8 cellular contexts compared by ENCODE assay signal in genomic region chr2:25043241-25043867, GRCh38. TPM values are rescaled to one million over a fixed set of nuclear protein-coding genes. Genes with fewer than 3 reads are reported as not detected.
A peak's percentile ranks its signal among the peaks of the same experiment; 100 is the strongest.
DNase-seq lines count a peak whose midpoint lies in the region; ATAC-seq and TF ChIP-seq lines count a peak whose summit lies in the region.

No MANE protein-coding gene starts in this region.

- intact Hi-C loops in activated CD4-positive, alpha-beta memory T cell treated with anti-CD3 and anti-CD28 coated beads for 36 hours (cut with micrococcal nuclease) = loop anchor here (1.0 to 10.0 kb wide), 5 partner anchors 61 to 1304 kb away; partner anchors contain the start of genes ADCY3, ADGRF3 and SELENOI
- intact Hi-C loops in esophagus muscularis mucosa (cut with DNase I) = loop anchor here (5.0 kb wide), 2 partner anchors 66 to 84 kb away; no protein-coding TSS in a partner anchor

- peak overlapping the region; percentile 73 for H3K4me3 Mint-ChIP-seq in activated CD4-positive, alpha-beta memory T cell treated with anti-CD3 and anti-CD28 coated beads for 36 hours

- ATAC-seq in HG02840 (IDR thresholded peaks at IDR 0.05; ENCODE audit: low FRiP score, unreplicated experiment) = no peak
- ATAC-seq in HG03354 (IDR thresholded peaks at IDR 0.05; ENCODE audit: poor library complexity, severe bottlenecking, unreplicated experiment) = no peak

- no peak for TF ChIP-seq EP300 in esophagus muscularis mucosa (IDR thresholded peaks at IDR 0.05)

- no peak for TF ChIP-seq POLR2A in esophagus muscularis mucosa (IDR thresholded peaks at IDR 0.05; ENCODE audit: low read depth)

- no peaks in the 10 kb centered on the region for H3K9me3 ChIP-seq in BLaER1 treated with 17β-estradiol and CSF1 and Interleukin-3, amounts not matched to agents 10 nM and 100 nM (replicated peaks in 1 of 11)
- H3K9me3 ChIP-seq in esophagus muscularis mucosa = no peaks in the 10 kb centered on the region

- peak overlapping the region; percentile 58 to 74 (median 70); a peak in 18 of 20 replicates for H3K4me3 ChIP-seq in BLaER1 treated with 17β-estradiol and CSF1 and Interleukin-3, amounts not matched to agents 10 nM and 100 nM
- H3K4me3 ChIP-seq in Jurkat, Clone E6-1 (ENCODE audit: low read length) = peak overlapping the region; percentile 48; the same call in 1 of the 2 replicates
- H3K4me3 ChIP-seq in esophagus muscularis mucosa = peak overlapping the region; percentile 74 to 87 (median 80)
- peak overlapping the region; percentile 74 for H3K4me3 ChIP-seq in retinal pigment epithelial cell (ENCODE audit: low read length)

- peaks cover 41% of the 10 kb centered on the region for H3K27me3 Mint-ChIP-seq in activated CD4-positive, alpha-beta memory T cell treated with anti-CD3 and anti-CD28 coated beads for 36 hours

- H3K4me1 ChIP-seq in BLaER1 treated with 17β-estradiol and CSF1 and Interleukin-3, amounts not matched to agents 10 nM and 100 nM = peaks cover 17 to 30% (median 24%) of the 10 kb centered on the region in 10 experiments
- H3K4me1 ChIP-seq in esophagus muscularis mucosa = peaks cover 20 to 29% (median 25%) of the 10 kb centered on the region in 4 donors

- H3K27ac ChIP-seq in BLaER1 treated with 17β-estradiol and CSF1 and Interleukin-3, amounts not matched to agents 10 nM and 100 nM = no peak overlapping the region
- no peak overlapping the region for H3K27ac ChIP-seq in esophagus muscularis mucosa (replicated peaks in 1 of 4)

- no peaks in the 10 kb centered on the region for H3K36me3 ChIP-seq in BLaER1 treated with 17β-estradiol and CSF1 and Interleukin-3, amounts not matched to agents 10 nM and 100 nM
- no peaks in the 10 kb centered on the region for H3K36me3 ChIP-seq in esophagus muscularis mucosa

- CTCF ChIA-PET in activated CD4-positive, alpha-beta memory T cell treated with anti-CD3 and anti-CD28 coated beads for 36 hours (lab: Charles Lee) = interaction anchor here (1.9 kb wide), 1 partner anchor 68 kb away, joined by 12 read pairs; no protein-coding TSS in a partner anchor

- peaks cover 0 to 31% (median 17%) of the 10 kb centered on the region in 11 experiments; a peak in 15 of 22 replicates for H4K20me1 ChIP-seq in BLaER1 treated with 17β-estradiol and CSF1 and Interleukin-3, amounts not matched to agents 10 nM and 100 nM

- DNase-seq in Jurkat, Clone E6-1 (ENCODE audit: low read depth, low spot score) = no peak
- peak; percentile 79 for DNase-seq in activated CD4-positive, alpha-beta memory T cell treated with anti-CD3 and anti-CD28 coated beads for 36 hours
- DNase-seq in esophagus muscularis mucosa (ENCODE audit: extremely low spot score) (no peak), retinal pigment epithelial cell (ENCODE audit: low read depth) (peak; percentile 59), NCI-H1092 (lab: John Stamatoyannopoulos, UW) (no peak)

- POLR2A ChIA-PET in activated CD4-positive, alpha-beta memory T cell treated with anti-CD3 and anti-CD28 coated beads for 36 hours (lab: Charles Lee) = no interaction called here

- TF ChIP-seq CTCF in esophagus muscularis mucosa (IDR thresholded peaks at IDR 0.05) = no peak
- TF ChIP-seq CTCF in retinal pigment epithelial cell (conservative IDR thresholded peaks at IDR 0.05; ENCODE audit: low read depth, low read length) = no peak

- H3K9ac ChIP-seq in BLaER1 treated with 17β-estradiol and CSF1 and Interleukin-3, amounts not matched to agents 10 nM and 100 nM = no peak overlapping the region

- H3K36me3 Mint-ChIP-seq in activated CD4-positive, alpha-beta memory T cell treated with anti-CD3 and anti-CD28 coated beads for 36 hours = no peaks in the 10 kb centered on the region

- peak overlapping the region; percentile 91 to 100 (median 98) for H3K4me2 ChIP-seq in BLaER1 treated with 17β-estradiol and CSF1 and Interleukin-3, amounts not matched to agents 10 nM and 100 nM

- peaks cover 43 to 58% (median 54%) of the 10 kb centered on the region in 11 experiments for H3K27me3 ChIP-seq in BLaER1 treated with 17β-estradiol and CSF1 and Interleukin-3, amounts not matched to agents 10 nM and 100 nM
- H3K27me3 ChIP-seq in esophagus muscularis mucosa = no peaks in the 10 kb centered on the region

- peaks cover 30% of the 10 kb centered on the region for H3K4me1 Mint-ChIP-seq in activated CD4-positive, alpha-beta memory T cell treated with anti-CD3 and anti-CD28 coated beads for 36 hours (ENCODE audit: low read depth)

- no peaks in the 10 kb centered on the region for H3K9me3 Mint-ChIP-seq in activated CD4-positive, alpha-beta memory T cell treated with anti-CD3 and anti-CD28 coated beads for 36 hours

- 27% methylated on average over 6 of the region's 8 CpGs for WGBS in esophagus muscularis mucosa

- H3K27ac Mint-ChIP-seq in activated CD4-positive, alpha-beta memory T cell treated with anti-CD3 and anti-CD28 coated beads for 36 hours = peak overlapping the region; percentile 57

RNA-seq across cellular contexts. Expression of gene EFR3B, which starts 1.5 kb away (rescaled TPM):
- polyA plus RNA-seq in Jurkat, Clone E6-1 (2012; ENCODE audit: insufficient read depth, insufficient read length) = 0.45 TPM
- total RNA-seq in activated CD4-positive, alpha-beta memory T cell treated with anti-CD3 and anti-CD28 coated beads for 36 hours = 1 to 10 TPM; 1.5 TPM
- total RNA-seq in esophagus muscularis mucosa = 1 to 10 TPM in 2 of 4 donors, under 1 TPM in 2; 0.65 to 2.9 (median 1.00) TPM

Comparison
In these comparisons a context has a peak if more than half of its experiments do, and no peak if none do; other contexts are left out.
1. DNase-seq: peak in activated CD4-positive, alpha-beta memory T cell treated with anti-CD3 and anti-CD28 coated beads for 36 hours (single experiment) and retinal pigment epithelial cell (single experiment); none in Jurkat, Clone E6-1 (single experiment), esophagus muscularis mucosa (single experiment) and NCI-H1092 (single experiment).
2. Peak in every context shown above with its lines, with median percentiles within 50 percentile points of each other: H3K4me3 ChIP-seq.